Comparison of ENCODE assay signal across 10 cellular contexts in the genomic region with DNA sequence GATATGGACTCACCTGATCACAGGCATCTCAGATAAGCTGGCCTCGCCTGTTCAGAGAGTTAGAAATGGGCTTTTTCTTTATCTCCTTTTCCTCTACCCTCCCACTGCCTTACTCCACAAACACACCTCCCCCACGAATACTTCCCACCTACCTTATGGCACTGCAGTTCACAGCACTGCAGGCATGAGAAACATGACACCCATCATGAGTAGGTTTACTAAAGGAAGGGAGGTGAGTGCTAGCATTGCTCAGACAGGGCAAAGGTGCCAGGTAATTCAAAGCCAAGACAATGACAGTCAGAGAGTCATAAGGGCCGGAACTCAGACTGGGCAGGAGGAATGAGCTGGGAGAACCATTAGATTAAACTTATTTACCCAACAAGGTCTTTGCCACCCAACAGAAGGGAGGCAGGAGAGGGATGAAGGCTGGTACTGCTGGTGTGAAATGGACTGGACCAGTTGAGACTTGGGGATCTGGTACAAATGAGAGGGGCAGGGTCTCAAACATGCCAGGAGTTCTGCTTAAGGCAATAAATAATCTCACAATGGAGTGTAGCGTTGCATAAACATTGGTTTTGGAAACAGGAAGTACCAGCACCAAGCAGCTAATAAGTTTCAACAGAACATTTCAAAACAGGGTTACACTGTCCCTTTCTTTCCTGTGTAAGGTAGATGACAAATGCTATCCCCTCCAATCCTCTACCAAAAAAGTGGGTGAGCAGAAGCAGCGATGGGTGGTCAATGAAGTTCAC.
A peak's percentile ranks its signal among the peaks of the same experiment; 100 is the strongest.
DNase-seq lines count a peak whose midpoint lies in the region; ATAC-seq, FAIRE-seq and TF ChIP-seq lines count a peak whose summit lies in the region.
"Had no signal": no experiment of that assay in that cellular context is flagged by ENCODE, and none has a peak within 500 bp of the region (broad histone marks: within the 10 kb centered on the region; RNA-seq: fewer than 3 reads in every experiment).

No MANE protein-coding gene starts in this region.

- H4K91ac ChIP-seq in H1 (replicated peaks; ENCODE audit: insufficient read length, low read length) = no peak overlapping the region

- no peak overlapping the region for H4K5ac ChIP-seq in H1 (ENCODE audit: insufficient read length, low read depth, low read length)

- DNase-seq in NCI-H2171 treated with DMSO at 0.1 percent for 48 hours (lab: John Stamatoyannopoulos, UW) = peak; percentile 56
- no peak for DNase-seq in NCI-H2171 (lab: John Stamatoyannopoulos, UW)
- peak; percentile 28 to 93 for DNase-seq in NOMO-1 (lab: John Stamatoyannopoulos, UW; ENCODE audit: unreplicated experiment in 2 of 2)
- no peak for DNase-seq in H1 (ENCODE audit: low read depth in 1 of 2, low spot score in 2 of 2)
- DNase-seq in activated CD4-positive, alpha-beta T cell treated with anti-CD3 and anti-CD28 coated beads for 48 hours = no peak
- DNase-seq: stimulated activated CD4-positive, alpha-beta T cell treated with anti-CD3 and anti-CD28 coated beads, Interleukin-4, amount 100 ng/mL, for 1 hour had no signal

- peaks cover 0 to 6% of the 10 kb centered on the region in 2 experiments for H4K20me1 ChIP-seq in H1 (replicated peaks in 1 of 2; ENCODE audit: control insufficient read depth in 1 of 2, insufficient read depth in 2 of 2, low read length in 2 of 2)

- no peaks in the 10 kb centered on the region for H3K36me3 ChIP-seq in H1 (ENCODE audit: control insufficient read depth in 2 of 4, insufficient read depth in 4 of 4, low read length in 3 of 4)

- H3K4me2 ChIP-seq in H1 (ENCODE audit: insufficient read depth in 1 of 2, low read depth in 2 of 2, low read length in 2 of 2) = 0 out of 4 replicates have a peak overlapping the region, but pooled peaks of 1 of the 2 experiments have one; percentile 10

- 0 out of 2 replicates have a peak overlapping the region, but pooled peaks have one; percentile 0 for H2AK5ac ChIP-seq in H1 (ENCODE audit: low read depth, low read length)

- CTCF ChIA-PET in H1 (lab: Charles Lee; ENCODE audit: partially characterized antibody) = interaction anchor here (0.6 to 11.3 kb wide), 5 partner anchors 8 to 283 kb away, joined by 3 to 112 read pairs (median 3); no protein-coding TSS in a partner anchor

- H3K23ac ChIP-seq in H1 (ENCODE audit: insufficient read length) = no peak overlapping the region

- no peak for TF ChIP-seq CTCF in H1 (IDR thresholded peaks at IDR 0.05; ENCODE audit: control extremely low read depth in 1 of 3, insufficient read depth in 1 of 3, low read depth in 1 of 3, low read length in 3 of 3)

- TF ChIP-seq POLR2A in H1 (IDR thresholded peaks at IDR 0.05; ENCODE audit: control extremely low read depth in 1 of 2, low read depth in 2 of 2, low read length in 2 of 2) = no peak

- H3K27ac ChIP-seq in H1 (ENCODE audit: low read depth, low read length) (no peak overlapping the region), skin epidermis (peak overlapping the region in 18 of 21 experiments; percentile 4 to 77 (median 44))
- H3K27ac ChIP-seq: SK-N-MC had no signal

- 81% methylated on average over 5 of the region's 5 CpGs; no CpG with 5 or more reads in 1 of the 2 experiments for WGBS in H1 (ENCODE audit: extremely low coverage in 1 of 2, insufficient coverage in 1 of 2, insufficient read length in 1 of 2, insufficient replicate concordance in 2 of 2, low coverage in 1 of 2, low lambda C conversion rate in 2 of 2, missing lambda C conversion rate in 1 of 2), 2 experiments

- H3K14ac ChIP-seq in H1 (ENCODE audit: insufficient read length) = no peak overlapping the region

- H3K56ac ChIP-seq in H1 (replicated peaks; ENCODE audit: insufficient read length, low read depth, low read length) = no peak overlapping the region

- H3K4me1 ChIP-seq in H1 (replicated peaks in 1 of 4; ENCODE audit: control insufficient read depth in 3 of 4, insufficient read depth in 4 of 4, low read length in 3 of 4) = peaks cover 0 to 18% (median 11%) of the 10 kb centered on the region in 4 experiments; a peak in 6 of 7 replicates

- H3K9me3 ChIP-seq in H1 (ENCODE audit: insufficient read depth in 2 of 2, low read depth in 1 of 2, low read length in 1 of 2) = no peaks in the 10 kb centered on the region

- H3K79me1 ChIP-seq in H1 (ENCODE audit: low read depth, low read length) = peaks cover 7% of the 10 kb centered on the region

- no peak overlapping the region for H3K4ac ChIP-seq in H1 (replicated peaks; ENCODE audit: insufficient read length, low read depth, low read length)

- H4K8ac ChIP-seq in H1 (ENCODE audit: extremely low read depth, insufficient read depth, low read length) = no peak overlapping the region

- H3K27me3 ChIP-seq in H1 (replicated peaks in 1 of 4; ENCODE audit: control insufficient read depth in 3 of 4, extremely low read depth in 1 of 4, insufficient read depth in 3 of 4, low read length in 3 of 4) = no peaks in the 10 kb centered on the region

- H2BK12ac ChIP-seq in H1 (ENCODE audit: low read depth, low read length) = 0 out of 2 replicates have a peak overlapping the region, but pooled peaks have one; percentile 29

- H2AFZ ChIP-seq in H1 (ENCODE audit: low read length) = no peak overlapping the region

- FAIRE-seq in H1 (lab: Jason Lieb, UNC) = no peak

- no peak overlapping the region for H3K4me3 ChIP-seq in H1 (ENCODE audit: extremely low read depth in 1 of 4, insufficient read depth in 2 of 4, low read depth in 3 of 4, low read length in 4 of 4)
- H3K4me3 ChIP-seq in skin epidermis = no peak overlapping the region
- H3K4me3 ChIP-seq: SK-N-MC had no signal

- H3K9ac ChIP-seq in H1 (replicated peaks in 1 of 4; ENCODE audit: extremely low read depth in 1 of 4, low read depth in 3 of 4, low read length in 3 of 4) = no peak overlapping the region

- no peak for TF ChIP-seq EP300 in H1 (IDR thresholded peaks at IDR 0.05; ENCODE audit: borderline replicate concordance in 1 of 2, low read depth in 2 of 2, low read length in 2 of 2)

- H3K23me2 ChIP-seq in H1 (ENCODE audit: low read depth, low read length) = no peaks in the 10 kb centered on the region; the same call in 1 of the 2 replicates

- no peak overlapping the region for H2BK120ac ChIP-seq in H1 (replicated peaks; ENCODE audit: low read depth, low read length)

- no peak overlapping the region for H2BK5ac ChIP-seq in H1 (ENCODE audit: low read depth, low read length)

- ATAC-seq in HG02852 (IDR thresholded peaks at IDR 0.05; ENCODE audit: unreplicated experiment) (no peak), HG02798 (IDR thresholded peaks at IDR 0.05; ENCODE audit: poor library complexity, unreplicated experiment) (no peak)

- POLR2A ChIA-PET in H1 (lab: Charles Lee; ENCODE audit: partially characterized antibody) = no interaction called here

- H3K18ac ChIP-seq in H1 (ENCODE audit: extremely low read depth, low read length) = peak overlapping the region; percentile 13; the same call in 1 of the 2 replicates

- TF ChIP-seq RAD21 in H1 (IDR thresholded peaks at IDR 0.05 in 1 of 2, conservative IDR thresholded peaks at IDR 0.05 in 1 of 2; ENCODE audit: low read depth in 2 of 2, low read length in 2 of 2) = no peak

- H2BK15ac ChIP-seq in H1 (ENCODE audit: low read length) = no peak overlapping the region

- peaks cover 0 to 11% of the 10 kb centered on the region in 2 experiments; a peak in 2 of 4 replicates for H3K79me2 ChIP-seq in H1 (ENCODE audit: control insufficient read depth in 1 of 2, insufficient read depth in 2 of 2, low read length in 2 of 2)

- H2BK20ac ChIP-seq in H1 (ENCODE audit: low read length) = no peak overlapping the region

TF ChIP-seq in H1, 55 proteins besides CTCF, POLR2A, EP300 and RAD21:
- no peak for TF ChIP-seq GABPA (IDR thresholded peaks at IDR 0.05; ENCODE audit: borderline replicate concordance, insufficient read depth, low read length)
- TF ChIP-seq ZNF274 (IDR thresholded peaks at IDR 0.05; ENCODE audit: borderline replicate concordance, extremely low read depth, low read length) = no peak
- no peak for TF ChIP-seq EZH2 (IDR thresholded peaks at IDR 0.05; ENCODE audit: low read depth, low read length, severe bottlenecking)
- no peak for TF ChIP-seq TBP (IDR thresholded peaks at IDR 0.05; ENCODE audit: low read depth, low read length)
- TF ChIP-seq CHD2 (IDR thresholded peaks at IDR 0.05; ENCODE audit: low read length) = no peak
- TF ChIP-seq SRF (IDR thresholded peaks at IDR 0.05; ENCODE audit: low read depth, low read length) = no peak
- no peak for TF ChIP-seq CREB1 (IDR thresholded peaks at IDR 0.05)
- no peak for TF ChIP-seq RFX5 (IDR thresholded peaks at IDR 0.05; ENCODE audit: borderline replicate concordance, low read depth, low read length)
- TF ChIP-seq CBX5 (IDR thresholded peaks at IDR 0.05; ENCODE audit: low read depth, low read length) = no peak
- TF ChIP-seq HDAC2 (IDR thresholded peaks at IDR 0.05; ENCODE audit: borderline replicate concordance in 1 of 2, low read depth in 2 of 2, low read length in 2 of 2) = no peak
- TF ChIP-seq SIRT6 (IDR thresholded peaks at IDR 0.05; ENCODE audit: low read length) = no peak
- no peak for TF ChIP-seq RBBP5 (IDR thresholded peaks at IDR 0.05; ENCODE audit: borderline replicate concordance, low read depth, low read length)
- no peak for TF ChIP-seq SIN3A (conservative IDR thresholded peaks at IDR 0.05 in 1 of 2, IDR thresholded peaks at IDR 0.05 in 1 of 2; ENCODE audit: low read depth in 1 of 2, low read length in 2 of 2)
- no peak for TF ChIP-seq BRCA1 (IDR thresholded peaks at IDR 0.05; ENCODE audit: low read depth, low read length)
- TF ChIP-seq NRF1 (IDR thresholded peaks at IDR 0.05; ENCODE audit: low read depth, low read length) = no peak
- no peak for TF ChIP-seq FOSL1 (IDR thresholded peaks at IDR 0.05; ENCODE audit: insufficient read depth, low read depth, low read length)
- no peak for TF ChIP-seq TAF1 (IDR thresholded peaks at IDR 0.05; ENCODE audit: low read depth, low read length)
- TF ChIP-seq NANOG (IDR thresholded peaks at IDR 0.05; ENCODE audit: insufficient read depth, low read depth, low read length, poor library complexity, severe bottlenecking) = no peak
- TF ChIP-seq POLR2AphosphoS5 (IDR thresholded peaks at IDR 0.05; ENCODE audit: low read depth, low read length) = no peak

Comparison
In these comparisons a context has a peak if more than half of its experiments do, and no peak if none do; other contexts are left out.
1. DNase-seq: peak in NCI-H2171 treated with DMSO at 0.1 percent for 48 hours (single experiment) and NOMO-1 (2 of 2); none in NCI-H2171 (single experiment), H1 (0 of 2) and activated CD4-positive, alpha-beta T cell treated with anti-CD3 and anti-CD28 coated beads for 48 hours (single experiment).